In the genomic region with DNA sequence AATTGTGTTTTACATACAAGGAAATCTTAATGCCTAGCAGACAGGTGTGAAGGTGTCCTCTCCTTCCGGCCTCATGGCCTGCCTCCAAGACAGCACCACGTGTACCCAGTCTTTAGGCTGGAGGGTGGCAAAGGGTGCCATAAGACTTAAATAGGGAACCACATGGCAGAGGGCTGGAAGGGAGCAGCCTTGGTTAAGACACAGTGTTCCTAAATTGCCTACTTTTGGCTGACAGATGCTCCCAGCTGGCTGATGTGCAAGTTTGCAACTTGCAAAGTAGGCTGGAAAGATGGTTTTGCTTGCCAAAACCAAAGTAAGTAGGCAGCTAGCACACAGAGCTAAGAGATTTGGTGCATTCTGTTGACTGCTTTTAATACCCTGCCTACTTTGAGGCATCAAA, we compare ENCODE assay signal across 17 cellular contexts. TPM values are rescaled to one million over a fixed set of nuclear protein-coding genes. Genes with fewer than 3 reads are reported as not detected.
DNase-seq lines count a peak whose midpoint lies in the region; ATAC-seq and TF ChIP-seq lines count a peak whose summit lies in the region.
"Had no signal": no experiment of that assay in that cellular context is flagged by ENCODE, and none has a peak within 500 bp of the region (broad histone marks: within the 10 kb centered on the region; RNA-seq: fewer than 3 reads in every experiment).

No MANE protein-coding gene starts in this region.

- H3K27me3 ChIP-seq in prostate gland (replicated peaks; ENCODE audit: insufficient read depth), result no peaks in the 10 kb centered on the region
- H3K27me3 ChIP-seq in colonic mucosa, result no peaks in the 10 kb centered on the region
- H3K27me3 ChIP-seq: Peyer's patch, SJCRH30 had no signal

- TF ChIP-seq CTCF in C4-2B (conservative IDR thresholded peaks at IDR 0.05) (no peak), prostate gland (IDR thresholded peaks at IDR 0.05) (no peak), nephron progenitor cell (IDR thresholded peaks at IDR 0.05) (no peak), colonic mucosa (IDR thresholded peaks at IDR 0.05) (no peak)

- H3K27ac ChIP-seq in C4-2B, result peak overlapping the region; percentile 68
- peak overlapping the region; percentile 21 to 36 for H3K27ac ChIP-seq in prostate gland
- H3K27ac ChIP-seq in colonic mucosa, result no peak overlapping the region
- H3K27ac ChIP-seq: GM23248, HL-60, Peyer's patch, SJCRH30 had no signal

- H3K36me3 ChIP-seq in prostate gland, result no peaks in the 10 kb centered on the region
- H3K36me3 ChIP-seq in colonic mucosa, result no peaks in the 10 kb centered on the region

- peaks cover 3% of the 10 kb centered on the region for H3K27me3 Mint-ChIP-seq in nephron progenitor cell (ENCODE audit: low read depth, poor library complexity)

- DNase-seq in anterior cingulate cortex (lab: John Stamatoyannopoulos, UW) (peak in 36 of 58 donors; percentile 4 to 74 (median 24)), hippocampal formation (lab: John Stamatoyannopoulos, UW) (peak; percentile 15 to 63), prostate gland (ENCODE audit: low spot score) (no peak), nephron progenitor cell (no peak), colonic mucosa (no peak)
- no peak for DNase-seq in activated CD4-positive, CD25-positive, alpha-beta regulatory T cell treated with anti-CD3 and anti-CD28 coated beads, Interleukin-2, amount 50 U/mL, for 72 hours
- DNase-seq: DND-41, GM23248, HCEC 1CT, NCI-H146, NCI-H2081, NCI-H524, Peyer's patch, SJCRH30 had no signal

- WGBS in prostate gland, result 26% methylated on average over 2 of the region's 2 CpGs

- intact Hi-C loops in prostate gland (cut with DNase I) (no loop called here), colonic mucosa (cut with DNase I) (loop anchor here (10.0 kb wide), 1 partner anchor 65 kb away; no protein-coding TSS in a partner anchor)

- ATAC-seq in GM21786 (IDR thresholded peaks at IDR 0.05; ENCODE audit: unreplicated experiment), result no peak

- H3K4me1 ChIP-seq in prostate gland (replicated peaks) (peaks cover 4% of the 10 kb centered on the region), colonic mucosa (no peaks in the 10 kb centered on the region)
- H3K4me1 ChIP-seq: Peyer's patch, SJCRH30 had no signal

- H3K4me3 ChIP-seq in prostate gland (no peak overlapping the region), colonic mucosa (no peak overlapping the region)
- H3K4me3 ChIP-seq: GM23248, Peyer's patch, SJCRH30 had no signal

- H3K4me1 Mint-ChIP-seq in nephron progenitor cell, result peaks cover under 1% of the 10 kb centered on the region

- H3K9ac ChIP-seq in colonic mucosa (ENCODE audit: low read depth in 2 of 2, low read length in 2 of 2), result no peak overlapping the region
- H3K9ac ChIP-seq: GM23248 had no signal

- no peak overlapping the region for H3K27ac Mint-ChIP-seq in nephron progenitor cell

- TF ChIP-seq POLR2A in prostate gland (IDR thresholded peaks at IDR 0.05), result no peak

- H3K36me3 Mint-ChIP-seq in nephron progenitor cell (ENCODE audit: low read depth), result peaks cover 79% of the 10 kb centered on the region

- H3K4me3 Mint-ChIP-seq in nephron progenitor cell, result no peak overlapping the region

- no peaks in the 10 kb centered on the region for H3K9me3 Mint-ChIP-seq in nephron progenitor cell

- H3K9me3 ChIP-seq in prostate gland (no peaks in the 10 kb centered on the region), colonic mucosa (no peaks in the 10 kb centered on the region)
- H3K9me3 ChIP-seq: Peyer's patch, SJCRH30 had no signal

RNA-seq across cellular contexts. Expression of a gene that starts 45.2 kb away (rescaled TPM):
- total RNA-seq in prostate gland, result 10 to 100 TPM in 1 of 2 donors, 1 to 10 TPM in 1; 8.3 to 12.2 TPM
- 10 to 100 TPM; 22.7 to 64.0 TPM for total RNA-seq in colonic mucosa

RNA-seq across cellular contexts. Expression of a gene that starts 56.5 kb away (rescaled TPM):
- 1 to 10 TPM in 1 of 2 donors, not detected in 1; 6.0 TPM for total RNA-seq in prostate gland
- total RNA-seq in colonic mucosa, result not detected
- total RNA-seq: GM23248, Peyer's patch, SJCRH30 had no signal

Comparison
In these comparisons a context has a peak if more than half of its experiments do, and no peak if none do; other contexts are left out.
1. DNase-seq: peak in anterior cingulate cortex (36 of 58) and hippocampal formation (2 of 2); none in prostate gland (single experiment), nephron progenitor cell (single experiment), colonic mucosa (single experiment) and activated CD4-positive, CD25-positive, alpha-beta regulatory T cell treated with anti-CD3 and anti-CD28 coated beads, Interleukin-2, amount 50 U/mL, for 72 hours (single experiment).